In genomic region chr16:8812162-8812843, GRCh38 we compare ENCODE assay signal across 22 cellular contexts. TPM values are rescaled to one million over a fixed set of nuclear protein-coding genes. Genes with fewer than 3 reads are reported as not detected.
DNase-seq lines count a peak whose midpoint lies in the region; ATAC-seq, FAIRE-seq and TF ChIP-seq lines count a peak whose summit lies in the region.
"Had no signal": no experiment of that assay in that cellular context is flagged by ENCODE, and none has a peak within 500 bp of the region (broad histone marks: within the 10 kb centered on the region; RNA-seq: fewer than 3 reads in every experiment).

No MANE protein-coding gene starts in this region.

- H3K79me2 ChIP-seq in HepG2 (ENCODE audit: insufficient read depth, low read length), result peaks cover 4% of the 10 kb centered on the region
- H3K79me2 ChIP-seq in trophoblast cell (ENCODE audit: control insufficient read depth, insufficient read depth, low read length, poor library complexity), result no peaks in the 10 kb centered on the region

- H3K4me3 Mint-ChIP-seq in stimulated activated naive B cell treated with anti-CD40 and anti-IgM and Interleukin-4, amounts not matched to agents 10 μg/mL and 1 μg/mL and 100 μg/mL, for 72 hours, result no peak overlapping the region
- H3K4me3 Mint-ChIP-seq: CD8-positive, alpha-beta memory T cell had no signal

- no peaks in the 10 kb centered on the region for H3K9me3 Mint-ChIP-seq in stimulated activated naive B cell treated with anti-CD40 and anti-IgM and Interleukin-4, amounts not matched to agents 10 μg/mL and 1 μg/mL and 100 μg/mL, for 72 hours
- H3K9me3 Mint-ChIP-seq: CD8-positive, alpha-beta memory T cell had no signal

- no peaks in the 10 kb centered on the region for H3K27me3 ChIP-seq in HepG2 (ENCODE audit: control insufficient read depth in 1 of 2, insufficient read depth in 2 of 2, low read length in 2 of 2)
- H3K27me3 ChIP-seq in right lobe of liver, result no peaks in the 10 kb centered on the region
- H3K27me3 ChIP-seq in trophoblast cell (ENCODE audit: insufficient read depth, low read length), result no peaks in the 10 kb centered on the region
- H3K27me3 ChIP-seq: MG63 had no signal

- H3K4me1 ChIP-seq in HepG2 (ENCODE audit: insufficient read depth, low read length), result no peaks in the 10 kb centered on the region
- peaks cover 0 to 17% (median 6%) of the 10 kb centered on the region in 4 donors for H3K4me1 ChIP-seq in right lobe of liver
- H3K4me1 ChIP-seq in trophoblast cell (ENCODE audit: control insufficient read depth in 1 of 2, insufficient read depth in 2 of 2, low read length in 2 of 2), result no peaks in the 10 kb centered on the region

- no peak for TF ChIP-seq EP300 in HepG2 (IDR thresholded peaks at IDR 0.05; ENCODE audit: low read depth in 2 of 2, low read length in 2 of 2)
- TF ChIP-seq EP300 in HepG2 (CRISPR knock-in tag; IDR thresholded peaks at IDR 0.05; ENCODE audit: borderline replicate concordance), result no peak

- FAIRE-seq in HepG2 (lab: Jason Lieb, UNC), result no peak
- FAIRE-seq: GM19239, H1 had no signal

- in situ Hi-C loops in HepG2 (cut with HindIII; ENCODE audit: extremely low pct_ligation_motif_present, low pct_unique_long_range_greater_than_20kb), result no loop called here

- H4K12ac ChIP-seq in trophoblast cell (ENCODE audit: low read depth, low read length), result no peak overlapping the region

- WGBS in HepG2 (ENCODE audit: low lambda C conversion rate), result 87% methylated on average over 12 of the region's 12 CpGs
- 62% methylated on average over 11 of the region's 12 CpGs for WGBS in right lobe of liver (ENCODE audit: insufficient coverage, low coverage, low lambda C conversion rate, missing lambda C conversion rate)
- no CpG with 5 or more reads among the region's 12 CpGs for WGBS in trophoblast cell (ENCODE audit: extremely low coverage, insufficient coverage, insufficient read length)

- H3K4me3 ChIP-seq in HepG2 (replicated peaks in 1 of 3; ENCODE audit: insufficient read depth in 1 of 3, low read depth in 2 of 3, low read length in 3 of 3) (no peak overlapping the region), right lobe of liver (no peak overlapping the region), trophoblast cell (ENCODE audit: low read depth, low read length) (no peak overlapping the region)
- H3K4me3 ChIP-seq: MG63 had no signal

- TF ChIP-seq POLR2A in HepG2 (IDR thresholded peaks at IDR 0.05; ENCODE audit: insufficient read depth in 1 of 2, low read depth in 2 of 2, low read length in 2 of 2), result no peak
- no peak for TF ChIP-seq POLR2A in right lobe of liver (IDR thresholded peaks at IDR 0.05)

- CTCF ChIA-PET in HepG2 (lab: Yijun Ruan, JAX; ENCODE audit: low intra/inter-chr PET ratio, low total read pairs), result no interaction called here

- no peak for TF ChIP-seq RAD21 in HepG2 (CRISPR knock-in tag; IDR thresholded peaks at IDR 0.05)

- H3K4me2 ChIP-seq in HepG2 (ENCODE audit: low read depth, low read length), result no peak overlapping the region
- H3K4me2 ChIP-seq in trophoblast cell (ENCODE audit: low read length), result no peak overlapping the region

- H3K18ac ChIP-seq in trophoblast cell (ENCODE audit: low read length), result no peak overlapping the region

- H3K4ac ChIP-seq in trophoblast cell (ENCODE audit: low read depth, low read length), result no peak overlapping the region

- ATAC-seq in HepG2 (no peak), right lobe of liver (no peak), GM18861 (IDR thresholded peaks at IDR 0.05; ENCODE audit: unreplicated experiment) (no peak)
- ATAC-seq in stimulated activated naive B cell treated with anti-CD40 and anti-IgM and Interleukin-4, amounts not matched to agents 10 μg/mL and 1 μg/mL and 100 μg/mL, for 72 hours (replicated peaks), result no peak
- ATAC-seq: PC-3 had no signal

- H2AFZ ChIP-seq in HepG2 (ENCODE audit: low read length) (no peak overlapping the region), trophoblast cell (ENCODE audit: insufficient read depth, low read length, poor library complexity) (no peak overlapping the region)

- H2BK5ac ChIP-seq in trophoblast cell (ENCODE audit: low read depth, low read length, poor library complexity), result no peak overlapping the region

- BruUV-seq in HepG2 (replicated peaks; lab: Mats Ljungman, UMichigan), result no TSS peak

- no peaks in the 10 kb centered on the region for H4K20me1 ChIP-seq in HepG2 (ENCODE audit: insufficient read depth, low read length)

- H3K27me3 Mint-ChIP-seq in stimulated activated naive B cell treated with anti-CD40 and anti-IgM and Interleukin-4, amounts not matched to agents 10 μg/mL and 1 μg/mL and 100 μg/mL, for 72 hours, result no peaks in the 10 kb centered on the region
- H3K27me3 Mint-ChIP-seq: CD8-positive, alpha-beta memory T cell had no signal

- DNase-seq in HepG2 (ENCODE audit: low spot score) (no peak), right lobe of liver (no peak), caudate nucleus (lab: John Stamatoyannopoulos, UW) (peak in 19 of 61 donors; percentile 7 to 69 (median 39)), trophoblast cell (peak; percentile 30 to 56), EL (no peak)
- DNase-seq in stimulated activated naive B cell treated with anti-CD40 and anti-IgM and Interleukin-4, amounts not matched to agents 10 μg/mL and 1 μg/mL and 100 μg/mL, for 72 hours, result no peak
- DNase-seq: AML-193; C1 segment of cervical spinal cord; Calu3; CD8-positive, alpha-beta memory T cell; DMS153; GDM1; MG63; NCI-H1417 treated with DMSO at 0.1 percent for 48 hours; NCI-H187; NCI-H446; NCI-H526; PC-3; SHP77 had no signal

- no peak overlapping the region for H4K8ac ChIP-seq in trophoblast cell (ENCODE audit: low read depth, low read length)

- peaks cover 53 to 64% of the 10 kb centered on the region in 2 donors for H3K36me3 Mint-ChIP-seq in stimulated activated naive B cell treated with anti-CD40 and anti-IgM and Interleukin-4, amounts not matched to agents 10 μg/mL and 1 μg/mL and 100 μg/mL, for 72 hours

- H3K9ac ChIP-seq in HepG2 (ENCODE audit: insufficient read depth, low read depth, low read length) (no peak overlapping the region), trophoblast cell (ENCODE audit: low read length) (no peak overlapping the region)

- POLR2A ChIA-PET in HepG2 (lab: Yijun Ruan, JAX), result no interaction called here

- H3K9me3 ChIP-seq in HepG2 (ENCODE audit: low read length) (no peaks in the 10 kb centered on the region), right lobe of liver (no peaks in the 10 kb centered on the region), trophoblast cell (ENCODE audit: insufficient read depth, low read depth, low read length) (no peaks in the 10 kb centered on the region)
- H3K9me3 ChIP-seq: MG63 had no signal

- intact Hi-C loops in HepG2 (cut with micrococcal nuclease; ENCODE audit: unreplicated experiment), result no loop called here
- intact Hi-C loops in right lobe of liver (cut with DNase I), result no loop called here

- TF ChIP-seq CTCF in HepG2 (CRISPR knock-in tag; IDR thresholded peaks at IDR 0.05) (no peak), right lobe of liver (IDR thresholded peaks at IDR 0.05) (no peak)

- H2AK5ac ChIP-seq in trophoblast cell (ENCODE audit: low read length), result no peak overlapping the region

- H3K27ac ChIP-seq in HepG2 (ENCODE audit: extremely low read length, insufficient read depth, low read length) (no peak overlapping the region), right lobe of liver (no peak overlapping the region), caudate nucleus (ENCODE audit: low read depth, low read length) (peak overlapping the region; percentile 65), trophoblast cell (ENCODE audit: low read depth, low read length) (no peak overlapping the region)

- no peak overlapping the region for H2BK12ac ChIP-seq in trophoblast cell (ENCODE audit: low read length)

- no peak overlapping the region for H4K91ac ChIP-seq in trophoblast cell (ENCODE audit: low read depth, low read length)

- no peaks in the 10 kb centered on the region for H3K79me1 ChIP-seq in trophoblast cell (ENCODE audit: low read length)

- H3K36me3 ChIP-seq in HepG2 (replicated peaks in 1 of 2; ENCODE audit: control insufficient read depth in 1 of 2, insufficient read depth in 2 of 2, low read length in 2 of 2), result peaks cover 59 to 94% of the 10 kb centered on the region in 2 experiments
- H3K36me3 ChIP-seq in right lobe of liver, result peaks cover 30 to 82% (median 56%) of the 10 kb centered on the region in 4 donors
- peaks cover 51 to 72% of the 10 kb centered on the region in 2 experiments for H3K36me3 ChIP-seq in trophoblast cell (ENCODE audit: control insufficient read depth in 1 of 2, insufficient read depth in 2 of 2, low read length in 2 of 2)

- no peak overlapping the region for H3K27ac Mint-ChIP-seq in stimulated activated naive B cell treated with anti-CD40 and anti-IgM and Interleukin-4, amounts not matched to agents 10 μg/mL and 1 μg/mL and 100 μg/mL, for 72 hours

- no peak overlapping the region for H3K23ac ChIP-seq in trophoblast cell (ENCODE audit: low read length)

- no peak overlapping the region for H2BK120ac ChIP-seq in trophoblast cell (ENCODE audit: insufficient read depth, low read length, poor library complexity)

- no peak overlapping the region for H3K14ac ChIP-seq in trophoblast cell (ENCODE audit: low read length)

- peaks cover 25 to 34% of the 10 kb centered on the region in 2 donors for H3K4me1 Mint-ChIP-seq in stimulated activated naive B cell treated with anti-CD40 and anti-IgM and Interleukin-4, amounts not matched to agents 10 μg/mL and 1 μg/mL and 100 μg/mL, for 72 hours

RNA-seq across cellular contexts. Expression of gene PMM2, which starts 14.7 kb away (rescaled TPM):
- total RNA-seq in HepG2 (2016; rRNA removed; fragmentation: Illumina TruSeq; extraction: Trizol) (93.7 and 100 TPM in 2 replicates), right lobe of liver (10 to 100 TPM; 18.6 to 47.8 (median 39.0) TPM)
- 13.5 and 14.5 TPM in 2 replicates for total RNA-seq in HepG2 (2016; cell fraction: cytosol; rRNA removed; fragmentation: Illumina TruSeq; extraction: Trizol; ENCODE audit: low read depth)
- total RNA-seq in HepG2 (2016; cell fraction: insoluble cytoplasmic fraction; rRNA removed; fragmentation: Illumina TruSeq; extraction: Trizol), result 86.4 and 94.6 TPM in 2 replicates
- total RNA-seq in HepG2 (2016; cell fraction: membrane; rRNA removed; fragmentation: Illumina TruSeq; extraction: Trizol), result 34.1 and 38.1 TPM in 2 replicates
- total RNA-seq in HepG2 (2016; cell fraction: nucleus; rRNA removed; fragmentation: Illumina TruSeq; extraction: Trizol), result 95.2 and 107 TPM in 2 replicates
- polyA plus RNA-seq in HepG2 (2011; rRNA removed), result 50.5 and 52.2 TPM in 2 replicates
- 38.6 and 40.1 TPM in 2 replicates for polyA plus RNA-seq in HepG2 (2011; cell fraction: cytosol; rRNA removed)
- polyA plus RNA-seq in HepG2 (2011; cell fraction: nucleus; rRNA removed), result 58.3 and 59.2 TPM in 2 replicates
- 46.5 and 55.2 TPM in 2 replicates for polyA plus RNA-seq in HepG2 (2012)
- 9.4 and 10.2 TPM in 2 replicates for polyA plus RNA-seq in HepG2 (2016; cell fraction: cytosol; fragmentation: Illumina TruSeq; extraction: Trizol; ENCODE audit: low read depth)
- polyA plus RNA-seq in HepG2 (2016; cell fraction: insoluble cytoplasmic fraction; fragmentation: Illumina TruSeq; extraction: Trizol; ENCODE audit: low read depth), result 85.4 and 97.6 TPM in 2 replicates
- 26.6 and 29.3 TPM in 2 replicates for polyA plus RNA-seq in HepG2 (2016; cell fraction: membrane; fragmentation: Illumina TruSeq; extraction: Trizol; ENCODE audit: low read depth)
- polyA plus RNA-seq in HepG2 (2016; cell fraction: nucleus; fragmentation: Illumina TruSeq; extraction: Trizol; ENCODE audit: insufficient read depth, low read depth), result 91.3 and 91.5 TPM in 2 replicates
- 21.7 and 40.5 TPM in 2 replicates for polyA minus RNA-seq in HepG2 (2011; rRNA and poly(A)+ RNA removed; ENCODE audit: low replicate concordance)
- polyA minus RNA-seq in HepG2 (2011; cell fraction: cytosol; rRNA and poly(A)+ RNA removed), result 18.1 and 22.2 TPM in 2 replicates
- 126 and 133 TPM in 2 replicates for polyA minus RNA-seq in HepG2 (2011; cell fraction: nucleus; rRNA and poly(A)+ RNA removed)
- polyA plus RNA-seq in trophoblast cell (2013), result 38.7 and 42.3 TPM in 2 replicates

RNA-seq across cellular contexts. Expression of gene TMEM186, which starts 14.9 kb away (rescaled TPM):
- 19.2 and 19.3 TPM in 2 replicates for total RNA-seq in HepG2 (2016; rRNA removed; fragmentation: Illumina TruSeq; extraction: Trizol)
- total RNA-seq in HepG2 (2016; cell fraction: cytosol; rRNA removed; fragmentation: Illumina TruSeq; extraction: Trizol; ENCODE audit: low read depth), result 4.9 and 5.3 TPM in 2 replicates
- 18.1 and 21.2 TPM in 2 replicates for total RNA-seq in HepG2 (2016; cell fraction: insoluble cytoplasmic fraction; rRNA removed; fragmentation: Illumina TruSeq; extraction: Trizol)
- 9.4 TPM in 2 replicates for total RNA-seq in HepG2 (2016; cell fraction: membrane; rRNA removed; fragmentation: Illumina TruSeq; extraction: Trizol)
- 10.8 and 14.1 TPM in 2 replicates for total RNA-seq in HepG2 (2016; cell fraction: nucleus; rRNA removed; fragmentation: Illumina TruSeq; extraction: Trizol)
- polyA plus RNA-seq in HepG2 (2011; rRNA removed), result 16.2 and 16.6 TPM in 2 replicates
- polyA plus RNA-seq in HepG2 (2011; cell fraction: cytosol; rRNA removed), result 17.9 and 19.7 TPM in 2 replicates
- 7.4 and 11.7 TPM in 2 replicates for polyA plus RNA-seq in HepG2 (2011; cell fraction: nucleus; rRNA removed)
- 19.9 and 20.0 TPM in 2 replicates for polyA plus RNA-seq in HepG2 (2012)
- 4.0 and 4.6 TPM in 2 replicates for polyA plus RNA-seq in HepG2 (2016; cell fraction: cytosol; fragmentation: Illumina TruSeq; extraction: Trizol; ENCODE audit: low read depth)
- polyA plus RNA-seq in HepG2 (2016; cell fraction: insoluble cytoplasmic fraction; fragmentation: Illumina TruSeq; extraction: Trizol; ENCODE audit: low read depth), result 23.9 and 26.4 TPM in 2 replicates
- polyA plus RNA-seq in HepG2 (2016; cell fraction: membrane; fragmentation: Illumina TruSeq; extraction: Trizol; ENCODE audit: low read depth), result 8.6 and 8.7 TPM in 2 replicates
- polyA plus RNA-seq in HepG2 (2016; cell fraction: nucleus; fragmentation: Illumina TruSeq; extraction: Trizol; ENCODE audit: insufficient read depth, low read depth), result 25.3 and 26.3 TPM in 2 replicates
- polyA minus RNA-seq in HepG2 (2011; rRNA and poly(A)+ RNA removed; ENCODE audit: low replicate concordance), result 14.0 and 14.7 TPM in 2 replicates
- 4.7 and 5.1 TPM in 2 replicates for polyA minus RNA-seq in HepG2 (2011; cell fraction: cytosol; rRNA and poly(A)+ RNA removed)
- 5.2 and 6.5 TPM in 2 replicates for polyA minus RNA-seq in HepG2 (2011; cell fraction: nucleus; rRNA and poly(A)+ RNA removed)
- total RNA-seq in right lobe of liver, result 1 to 10 TPM; 5.0 to 9.4 (median 6.9) TPM
- 6.2 and 6.3 TPM in 2 replicates for polyA plus RNA-seq in trophoblast cell (2013)

RNA-seq across cellular contexts. Expression of gene CARHSP1, which starts 56.5 kb away (rescaled TPM):
- total RNA-seq in HepG2 (2016; rRNA removed; fragmentation: Illumina TruSeq; extraction: Trizol), result 345 and 349 TPM in 2 replicates
- total RNA-seq in HepG2 (2016; cell fraction: cytosol; rRNA removed; fragmentation: Illumina TruSeq; extraction: Trizol; ENCODE audit: low read depth), result 202 and 227 TPM in 2 replicates
- 351 and 370 TPM in 2 replicates for total RNA-seq in HepG2 (2016; cell fraction: insoluble cytoplasmic fraction; rRNA removed; fragmentation: Illumina TruSeq; extraction: Trizol)
- 185 and 210 TPM in 2 replicates for total RNA-seq in HepG2 (2016; cell fraction: membrane; rRNA removed; fragmentation: Illumina TruSeq; extraction: Trizol)
- 126 and 138 TPM in 2 replicates for total RNA-seq in HepG2 (2016; cell fraction: nucleus; rRNA removed; fragmentation: Illumina TruSeq; extraction: Trizol)
- 173 and 193 TPM in 2 replicates for polyA plus RNA-seq in HepG2 (2011; rRNA removed)
- 139 and 221 TPM in 2 replicates for polyA plus RNA-seq in HepG2 (2011; cell fraction: cytosol; rRNA removed)
- polyA plus RNA-seq in HepG2 (2011; cell fraction: nucleus; rRNA removed), result 209 and 223 TPM in 2 replicates
- 167 and 252 TPM in 2 replicates for polyA plus RNA-seq in HepG2 (2012)
- polyA plus RNA-seq in HepG2 (2016; cell fraction: cytosol; fragmentation: Illumina TruSeq; extraction: Trizol; ENCODE audit: low read depth), result 224 and 244 TPM in 2 replicates
- polyA plus RNA-seq in HepG2 (2016; cell fraction: insoluble cytoplasmic fraction; fragmentation: Illumina TruSeq; extraction: Trizol; ENCODE audit: low read depth), result 425 and 448 TPM in 2 replicates
- polyA plus RNA-seq in HepG2 (2016; cell fraction: membrane; fragmentation: Illumina TruSeq; extraction: Trizol; ENCODE audit: low read depth), result 197 and 214 TPM in 2 replicates
- polyA plus RNA-seq in HepG2 (2016; cell fraction: nucleus; fragmentation: Illumina TruSeq; extraction: Trizol; ENCODE audit: insufficient read depth, low read depth), result 269 and 287 TPM in 2 replicates
- 186 and 379 TPM in 2 replicates for polyA minus RNA-seq in HepG2 (2011; rRNA and poly(A)+ RNA removed; ENCODE audit: low replicate concordance)
- 166 and 175 TPM in 2 replicates for polyA minus RNA-seq in HepG2 (2011; cell fraction: cytosol; rRNA and poly(A)+ RNA removed)
- 55.6 and 67.6 TPM in 2 replicates for polyA minus RNA-seq in HepG2 (2011; cell fraction: nucleus; rRNA and poly(A)+ RNA removed)
- total RNA-seq in right lobe of liver, result 100 to 1,000 TPM in 1 of 6 experiments, 10 to 100 TPM in 5; 61.5 to 132 (median 73.1) TPM
- polyA plus RNA-seq in trophoblast cell (2013), result 111 TPM in 2 replicates

Comparison
In these comparisons a context has a peak if more than half of its experiments do, and no peak if none do; other contexts are left out.
1. DNase-seq: peak in trophoblast cell (2 of 2); none in HepG2 (single experiment), right lobe of liver (0 of 3), EL (single experiment) and stimulated activated naive B cell treated with anti-CD40 and anti-IgM and Interleukin-4, amounts not matched to agents 10 μg/mL and 1 μg/mL and 100 μg/mL, for 72 hours (single experiment).